10 cellular contexts compared by ENCODE assay signal in the genomic region with DNA sequence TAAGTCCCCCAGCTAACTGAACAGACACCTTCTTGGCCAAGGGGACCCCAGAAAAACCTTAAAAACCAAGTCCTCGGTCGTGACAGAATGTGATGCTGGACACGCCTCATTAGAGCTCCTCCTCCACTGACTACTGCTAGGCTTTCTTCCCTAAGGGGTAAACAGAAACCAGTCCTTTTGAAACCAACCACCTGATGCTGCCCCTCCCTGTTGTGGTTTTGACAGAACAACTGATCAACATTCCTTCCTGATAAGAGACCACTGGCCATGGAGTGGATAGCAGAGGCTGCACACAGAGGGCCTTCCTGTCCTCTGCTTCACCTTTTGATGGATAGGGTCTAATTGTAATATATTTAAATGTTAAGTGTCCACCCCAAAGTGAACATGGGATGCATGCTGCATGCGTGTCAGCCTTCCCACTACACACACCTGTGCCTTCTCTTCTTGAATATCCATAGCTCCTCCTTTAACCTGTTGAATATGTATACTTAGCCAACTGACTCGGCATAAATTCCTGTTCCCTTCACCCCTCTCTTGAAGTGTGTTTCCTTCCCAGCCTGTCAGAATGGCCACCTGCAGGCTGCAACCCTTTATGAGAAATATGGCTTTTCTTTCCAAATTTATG.
DNase-seq lines count a peak whose midpoint lies in the region; ATAC-seq and TF ChIP-seq lines count a peak whose summit lies in the region.
"Had no signal": no experiment of that assay in that cellular context is flagged by ENCODE, and none has a peak within 500 bp of the region (broad histone marks: within the 10 kb centered on the region; RNA-seq: fewer than 3 reads in every experiment).

No MANE protein-coding gene starts in this region.

- H3K4me3 Mint-ChIP-seq in stimulated activated naive CD8-positive, alpha-beta T cell treated with anti-CD3 and anti-CD28 coated beads, Interleukin-15, amount 100 ng/mL, for 72 hours = no peak overlapping the region
- H3K4me3 Mint-ChIP-seq: T-cell had no signal

- H2AFZ ChIP-seq in MM.1S (ENCODE audit: low read length) = no peak overlapping the region

- H3K27me3 ChIP-seq in MM.1S (replicated peaks; ENCODE audit: insufficient read depth, low read length) = no peaks in the 10 kb centered on the region

- peak overlapping the region; percentile 1; the same call in 1 of the 2 replicates for H3K4me2 ChIP-seq in MM.1S (ENCODE audit: low read depth, low read length)

- no peak overlapping the region for H3K27ac Mint-ChIP-seq in stimulated activated naive CD8-positive, alpha-beta T cell treated with anti-CD3 and anti-CD28 coated beads, Interleukin-15, amount 100 ng/mL, for 72 hours
- H3K27ac Mint-ChIP-seq: T-cell had no signal

- peak; percentile 86 for ATAC-seq in GM21529 (IDR thresholded peaks at IDR 0.05; ENCODE audit: unreplicated experiment)
- ATAC-seq in stimulated activated naive CD8-positive, alpha-beta T cell treated with anti-CD3 and anti-CD28 coated beads, Interleukin-15, amount 100 ng/mL, for 72 hours = no peak

- H3K4me1 ChIP-seq in MM.1S (ENCODE audit: low read length) = peaks cover 14% of the 10 kb centered on the region

- peaks cover 13% of the 10 kb centered on the region for H3K4me1 Mint-ChIP-seq in stimulated activated naive CD8-positive, alpha-beta T cell treated with anti-CD3 and anti-CD28 coated beads, Interleukin-15, amount 100 ng/mL, for 72 hours

- H3K9me3 Mint-ChIP-seq in stimulated activated naive CD8-positive, alpha-beta T cell treated with anti-CD3 and anti-CD28 coated beads, Interleukin-15, amount 100 ng/mL, for 72 hours = no peaks in the 10 kb centered on the region
- H3K9me3 Mint-ChIP-seq: T-cell had no signal

- no peaks in the 10 kb centered on the region for H3K9me3 ChIP-seq in MM.1S (replicated peaks; ENCODE audit: insufficient read depth, low read length)

- H3K27me3 Mint-ChIP-seq in stimulated activated naive CD8-positive, alpha-beta T cell treated with anti-CD3 and anti-CD28 coated beads, Interleukin-15, amount 100 ng/mL, for 72 hours = no peaks in the 10 kb centered on the region
- H3K27me3 Mint-ChIP-seq: T-cell had no signal

- H3F3A ChIP-seq in MM.1S (ENCODE audit: insufficient read depth, low read length) = no peaks in the 10 kb centered on the region

- no peak overlapping the region for H3K4me3 ChIP-seq in GM12864 (ENCODE audit: low read depth, low read length)
- no peak overlapping the region for H3K4me3 ChIP-seq in MM.1S (ENCODE audit: low read length)
- H3K4me3 ChIP-seq in epithelial cell of esophagus (ENCODE audit: low read length) = no peak overlapping the region

- DNase-seq in GM12864 (ENCODE audit: low read depth) (peak; percentile 8), MM.1S (peak; percentile 65), epithelial cell of esophagus (ENCODE audit: low read depth) (peak; percentile 85), DMS153 treated with DMSO at 0.1 percent for 48 hours (lab: John Stamatoyannopoulos, UW; ENCODE audit: unreplicated experiment) (no peak), NCI-H2196 (lab: John Stamatoyannopoulos, UW; ENCODE audit: unreplicated experiment) (no peak), superior temporal gyrus (ENCODE audit: extremely low spot score) (no peak)
- no peak for DNase-seq in stimulated activated naive CD8-positive, alpha-beta T cell treated with anti-CD3 and anti-CD28 coated beads, Interleukin-15, amount 100 ng/mL, for 72 hours
- DNase-seq: head of caudate nucleus, T-cell had no signal

- H3K27ac ChIP-seq in MM.1S (ENCODE audit: low read length) = no peak overlapping the region

- no peak for TF ChIP-seq CTCF in GM12864 (IDR thresholded peaks at IDR 0.05; ENCODE audit: low read depth, low read length, missing control alignments)
- TF ChIP-seq CTCF in MM.1S (IDR thresholded peaks at IDR 0.05; ENCODE audit: low read length) = no peak
- TF ChIP-seq CTCF in epithelial cell of esophagus (IDR thresholded peaks at IDR 0.05; ENCODE audit: insufficient read depth, low read depth, low read length, missing control alignments) = no peak

- H3K9me2 ChIP-seq in MM.1S (replicated peaks; ENCODE audit: insufficient read depth, low read length) = no peaks in the 10 kb centered on the region

- H3K79me2 ChIP-seq in MM.1S (ENCODE audit: low read length) = no peaks in the 10 kb centered on the region

- H4K20me1 ChIP-seq in MM.1S (ENCODE audit: insufficient read depth, low read length) = no peaks in the 10 kb centered on the region

- H3K9ac ChIP-seq in MM.1S (ENCODE audit: low read length) = no peak overlapping the region

- no peaks in the 10 kb centered on the region for H3K36me3 ChIP-seq in MM.1S (replicated peaks; ENCODE audit: insufficient read depth, low read length)

Comparison
In these comparisons a context has a peak if more than half of its experiments do, and no peak if none do; other contexts are left out.
1. DNase-seq: peak in GM12864 (single experiment), MM.1S (single experiment) and epithelial cell of esophagus (single experiment); none in DMS153 treated with DMSO at 0.1 percent for 48 hours (single experiment), NCI-H2196 (single experiment), superior temporal gyrus (single experiment) and stimulated activated naive CD8-positive, alpha-beta T cell treated with anti-CD3 and anti-CD28 coated beads, Interleukin-15, amount 100 ng/mL, for 72 hours (0 of 2).